19 cellular contexts compared by ENCODE assay signal in genomic region chr5:111754190-111754589, GRCh38. TPM values are rescaled to one million over a fixed set of nuclear protein-coding genes. Genes with fewer than 3 reads are reported as not detected.
DNase-seq lines count a peak whose midpoint lies in the region; ATAC-seq and TF ChIP-seq lines count a peak whose summit lies in the region.
"Had no signal": no experiment of that assay in that cellular context is flagged by ENCODE, and none has a peak within 500 bp of the region (broad histone marks: within the 10 kb centered on the region; RNA-seq: fewer than 3 reads in every experiment).

No MANE protein-coding gene starts in this region.

- H3K4me2 ChIP-seq in DND-41 (ENCODE audit: insufficient read depth, low read length): peak overlapping the region; percentile 77
- peak overlapping the region; percentile 89 for H3K4me2 ChIP-seq in osteoblast (ENCODE audit: insufficient read depth, low read length)

- peak overlapping the region; percentile 100 for H3K27ac ChIP-seq in DND-41 (ENCODE audit: low read length)
- H3K27ac ChIP-seq in osteoblast (ENCODE audit: low read depth, low read length): peak overlapping the region; percentile 93
- H3K27ac ChIP-seq: esophagus squamous epithelium had no signal

- peak overlapping the region; percentile 77 to 93; a peak in 3 of 4 replicates for H3K4me3 ChIP-seq in DND-41 (ENCODE audit: low read depth in 1 of 2, low read length in 2 of 2)
- peak overlapping the region; percentile 74 for H3K4me3 ChIP-seq in epithelial cell of proximal tubule (ENCODE audit: low read depth, low read length)
- H3K4me3 ChIP-seq in osteoblast (ENCODE audit: insufficient read depth, low read length): peak overlapping the region; percentile 89
- H3K4me3 ChIP-seq: esophagus squamous epithelium, K562 had no signal

- H4K20me1 ChIP-seq in DND-41 (ENCODE audit: insufficient read depth, low read length) (peaks cover 5% of the 10 kb centered on the region), osteoblast (ENCODE audit: insufficient read depth, low read length) (no peaks in the 10 kb centered on the region)

- no peak overlapping the region for H3K4me3 Mint-ChIP-seq in stimulated activated effector memory CD8-positive, alpha-beta T cell treated with anti-CD3 and anti-CD28 coated beads, Interleukin-12 subunit alpha, Interleukin-12 subunit beta, amount 100 ng/mL, for 72 hours
- H3K4me3 Mint-ChIP-seq: CD14-positive monocyte; naive B cell; stimulated activated naive CD8-positive, alpha-beta T cell treated with anti-CD3 and anti-CD28 coated beads, Interleukin-15, Interleukin-2, amounts not matched to agents 100 ng/mL and 50 ng/mL, for 24 hours had no signal

- H3K27ac Mint-ChIP-seq in stimulated activated effector memory CD8-positive, alpha-beta T cell treated with anti-CD3 and anti-CD28 coated beads, Interleukin-12 subunit alpha, Interleukin-12 subunit beta, amount 100 ng/mL, for 72 hours: no peak overlapping the region
- H3K27ac Mint-ChIP-seq: CD14-positive monocyte; naive B cell; stimulated activated naive CD8-positive, alpha-beta T cell treated with anti-CD3 and anti-CD28 coated beads, Interleukin-15, Interleukin-2, amounts not matched to agents 100 ng/mL and 50 ng/mL, for 24 hours had no signal

- H3K4me1 ChIP-seq in DND-41 (ENCODE audit: insufficient read depth, low read length): peaks cover 76% of the 10 kb centered on the region
- peaks cover 53% of the 10 kb centered on the region for H3K4me1 ChIP-seq in osteoblast (ENCODE audit: insufficient read depth, low read length)

- H2AFZ ChIP-seq in DND-41 (ENCODE audit: low read depth, low read length) (no peak overlapping the region), osteoblast (ENCODE audit: low read length) (no peak overlapping the region)

- H3K4me1 Mint-ChIP-seq in stimulated activated effector memory CD8-positive, alpha-beta T cell treated with anti-CD3 and anti-CD28 coated beads, Interleukin-12 subunit alpha, Interleukin-12 subunit beta, amount 100 ng/mL, for 72 hours: no peaks in the 10 kb centered on the region

- peaks cover 58% of the 10 kb centered on the region for H3K36me3 ChIP-seq in DND-41 (ENCODE audit: insufficient read depth, low read length)
- H3K36me3 ChIP-seq in osteoblast (ENCODE audit: insufficient read depth, low read length): peaks cover 34% of the 10 kb centered on the region
- H3K36me3 ChIP-seq: esophagus squamous epithelium had no signal

- peaks cover 78% of the 10 kb centered on the region for H3K79me2 ChIP-seq in DND-41 (ENCODE audit: insufficient read depth, low read length)
- peaks cover 69% of the 10 kb centered on the region for H3K79me2 ChIP-seq in osteoblast (ENCODE audit: insufficient read depth, low read length)

- H3K9me3 Mint-ChIP-seq in stimulated activated effector memory CD8-positive, alpha-beta T cell treated with anti-CD3 and anti-CD28 coated beads, Interleukin-12 subunit alpha, Interleukin-12 subunit beta, amount 100 ng/mL, for 72 hours: no peaks in the 10 kb centered on the region
- H3K9me3 Mint-ChIP-seq: CD14-positive monocyte; naive B cell; stimulated activated naive CD8-positive, alpha-beta T cell treated with anti-CD3 and anti-CD28 coated beads, Interleukin-15, Interleukin-2, amounts not matched to agents 100 ng/mL and 50 ng/mL, for 24 hours had no signal

- H3K36me3 Mint-ChIP-seq in stimulated activated effector memory CD8-positive, alpha-beta T cell treated with anti-CD3 and anti-CD28 coated beads, Interleukin-12 subunit alpha, Interleukin-12 subunit beta, amount 100 ng/mL, for 72 hours: no peaks in the 10 kb centered on the region
- H3K36me3 Mint-ChIP-seq: naive B cell had no signal

- DNase-seq in DND-41: no peak
- peak; percentile 17 for DNase-seq in NCI-H526 treated with DMSO at 0.1 percent for 48 hours (lab: John Stamatoyannopoulos, UW)
- no peak for DNase-seq in epithelial cell of proximal tubule (ENCODE audit: low read depth)
- DNase-seq in osteoblast (ENCODE audit: insufficient read length, low spot score, missing footprints): no peak
- no peak for DNase-seq in AML-193 (lab: John Stamatoyannopoulos, UW)
- DNase-seq in stimulated activated effector memory CD8-positive, alpha-beta T cell treated with anti-CD3 and anti-CD28 coated beads, Interleukin-12 subunit alpha, Interleukin-12 subunit beta, amount 100 ng/mL, for 72 hours (ENCODE audit: low spot score in 2 of 2): no peak
- no peak for DNase-seq in globus pallidus (ENCODE audit: low spot score)
- DNase-seq: activated CD8-positive, alpha-beta memory T cell treated with anti-CD3 and anti-CD28 coated beads for 24 hours; activated effector memory CD4-positive, alpha-beta T cell treated with Interleukin-2 at 50 U/mL for 16 hours; cortex of kidney; esophagus squamous epithelium; naive B cell; NCI-H146; NCI-H446 had no signal

- H3K9ac ChIP-seq in DND-41 (ENCODE audit: low read depth, low read length): peak overlapping the region; percentile 97

- no peaks in the 10 kb centered on the region for H3K9me3 ChIP-seq in DND-41 (ENCODE audit: insufficient read depth, low read length, severe bottlenecking)
- no peaks in the 10 kb centered on the region for H3K9me3 ChIP-seq in osteoblast (ENCODE audit: low read depth, low read length)
- H3K9me3 ChIP-seq: esophagus squamous epithelium had no signal

- H3K27me3 ChIP-seq in DND-41 (ENCODE audit: insufficient read depth, low read length, poor library complexity) (no peaks in the 10 kb centered on the region), osteoblast (ENCODE audit: insufficient read depth, low read length) (no peaks in the 10 kb centered on the region)
- H3K27me3 ChIP-seq: esophagus squamous epithelium had no signal

- ATAC-seq in DND-41 (ENCODE audit: insufficient read depth, low read depth): no peak
- no peak for ATAC-seq in stimulated activated effector memory CD8-positive, alpha-beta T cell treated with anti-CD3 and anti-CD28 coated beads, Interleukin-12 subunit alpha, Interleukin-12 subunit beta, amount 100 ng/mL, for 72 hours
- no peak for ATAC-seq in HG03135 (IDR thresholded peaks at IDR 0.05; ENCODE audit: unreplicated experiment)
- ATAC-seq: HCT116, K562 had no signal

- TF ChIP-seq CTCF in DND-41 (IDR thresholded peaks at IDR 0.05; ENCODE audit: borderline replicate concordance, extremely low read depth, low read length, poor library complexity, severe bottlenecking): no peak
- no peak for TF ChIP-seq CTCF in epithelial cell of proximal tubule (conservative IDR thresholded peaks at IDR 0.05; ENCODE audit: low read depth, low read length)
- no peak for TF ChIP-seq CTCF in osteoblast (IDR thresholded peaks at IDR 0.05; ENCODE audit: extremely low read depth, low read depth, low read length)

RNA-seq across cellular contexts. Expression of gene NREP, which starts 2.8 kb away (rescaled TPM):
- total RNA-seq in epithelial cell of proximal tubule: 31.8 and 58.6 TPM in 2 replicates
- total RNA-seq in osteoblast: 150 and 182 TPM in 2 replicates
